In the genomic region with DNA sequence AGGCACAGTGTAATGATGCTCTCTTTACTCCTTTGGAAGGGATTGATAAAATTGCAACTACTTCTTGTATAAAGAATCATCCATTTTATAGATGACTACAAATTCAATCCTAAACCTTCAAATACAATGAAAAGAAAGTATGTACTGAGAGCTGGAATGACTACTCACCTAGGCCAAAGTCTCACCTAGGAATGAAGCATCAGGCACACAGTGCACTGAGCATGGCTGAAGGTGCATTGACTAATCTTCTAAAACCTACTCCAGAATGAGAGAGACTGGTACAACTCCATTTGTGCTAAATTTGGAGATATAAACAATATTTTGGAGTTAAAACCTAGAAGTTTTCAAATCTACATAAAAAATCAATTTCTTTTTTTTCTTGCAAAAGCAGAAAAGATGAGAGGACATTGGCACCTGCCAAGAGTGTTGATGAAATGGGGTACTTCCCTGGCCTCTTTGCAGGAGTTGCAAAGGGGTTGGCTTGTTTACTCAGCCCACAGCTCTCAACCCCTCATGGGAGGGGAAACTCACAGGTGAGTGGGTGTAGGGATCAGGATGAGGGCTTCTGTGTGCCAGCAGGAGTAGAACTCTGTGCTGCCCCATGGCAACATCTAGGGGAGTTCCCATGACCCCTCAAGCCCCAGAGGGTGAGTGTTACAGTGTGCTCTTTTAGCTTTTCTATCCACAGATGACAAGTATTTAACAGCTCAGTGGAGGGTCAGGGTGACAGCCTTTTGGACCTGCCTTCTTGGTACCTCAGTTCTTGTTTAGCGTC, we compare ENCODE assay signal across 18 cellular contexts. TPM values are rescaled to one million over a fixed set of nuclear protein-coding genes. Genes with fewer than 3 reads are reported as not detected.
DNase-seq lines count a peak whose midpoint lies in the region; ATAC-seq and TF ChIP-seq lines count a peak whose summit lies in the region.
"Had no signal": no experiment of that assay in that cellular context is flagged by ENCODE, and none has a peak within 500 bp of the region (broad histone marks: within the 10 kb centered on the region; RNA-seq: fewer than 3 reads in every experiment).

No MANE protein-coding gene starts in this region.

- H3K9ac ChIP-seq in trophoblast cell (ENCODE audit: low read length) = no peak overlapping the region

- peak; percentile 75 for DNase-seq in activated CD8-positive, alpha-beta memory T cell treated with anti-CD3 and anti-CD28 coated beads for 24 hours
- no peak for DNase-seq in activated CD8-positive, alpha-beta memory T cell treated with anti-CD3 and anti-CD28 coated beads, Interleukin-2, amount 50 U/mL, for 4 hours
- DNase-seq in OCI-LY7 (ENCODE audit: low spot score) (no peak), trophoblast cell (no peak), SKM-1 (lab: John Stamatoyannopoulos, UW; ENCODE audit: unreplicated experiment) (no peak), NCI-H2081 (lab: John Stamatoyannopoulos, UW) (no peak)
- peak; percentile 39 for DNase-seq in activated naive CD8-positive, alpha-beta T cell treated with anti-CD3 and anti-CD28 coated beads, Interleukin-2, amount 50 U/mL, for 24 hours
- DNase-seq: ACHN, DMS79, head of caudate nucleus, HFFc6, KG1, left cardiac atrium, NCI-H2081 treated with DMSO at 0.1 percent for 48 hours had no signal

- WGBS in thymus = 96% methylated on average over 1 of the region's 1 CpG
- no CpG with 5 or more reads among the region's 1 CpG for WGBS in trophoblast cell (ENCODE audit: extremely low coverage, insufficient coverage, insufficient read length)

- no peaks in the 10 kb centered on the region for H4K20me1 ChIP-seq in OCI-LY7 (ENCODE audit: insufficient read depth, low read length)

- H4K91ac ChIP-seq in trophoblast cell (ENCODE audit: low read depth, low read length) = no peak overlapping the region

- CTCF ChIA-PET in OCI-LY7 (lab: Charles Lee; ENCODE audit: unreplicated experiment) = no interaction called here

- no peaks in the 10 kb centered on the region for H3K9me2 ChIP-seq in OCI-LY7 (ENCODE audit: insufficient read depth, low read length)

- H3K36me3 ChIP-seq in OCI-LY7 (ENCODE audit: insufficient read depth, low read length) (peaks cover 40% of the 10 kb centered on the region), thymus (ENCODE audit: control insufficient read depth, insufficient read depth) (no peaks in the 10 kb centered on the region), trophoblast cell (ENCODE audit: control insufficient read depth in 1 of 2, insufficient read depth in 2 of 2, low read length in 2 of 2) (peaks cover 0 to 1% of the 10 kb centered on the region in 2 experiments)
- H3K36me3 ChIP-seq: breast epithelium had no signal

- ATAC-seq in activated naive CD8-positive, alpha-beta T cell treated with anti-CD3 and anti-CD28 coated beads, Interleukin-2, amount 50 U/mL, for 24 hours = peak; percentile 79

- no peak for TF ChIP-seq CTCF in OCI-LY7 (conservative IDR thresholded peaks at IDR 0.05; ENCODE audit: low read length)

- peak overlapping the region; percentile 24; the same call in 1 of the 2 replicates for H3K4me2 ChIP-seq in OCI-LY7 (ENCODE audit: low read length)
- H3K4me2 ChIP-seq in trophoblast cell (ENCODE audit: low read length) = no peak overlapping the region

- no peak overlapping the region for H4K12ac ChIP-seq in trophoblast cell (ENCODE audit: low read depth, low read length)

- peaks cover 23% of the 10 kb centered on the region for H3K9me3 ChIP-seq in OCI-LY7 (ENCODE audit: low read length)
- H3K9me3 ChIP-seq in thymus (ENCODE audit: control insufficient read depth) = no peaks in the 10 kb centered on the region
- peaks cover 8% of the 10 kb centered on the region for H3K9me3 ChIP-seq in trophoblast cell (ENCODE audit: insufficient read depth, low read depth, low read length)

- BruUV-seq in OCI-LY7 (replicated peaks; lab: Mats Ljungman, UMichigan) = no TSS peak

- no peak overlapping the region for H3K4ac ChIP-seq in trophoblast cell (ENCODE audit: low read depth, low read length)

- no peak overlapping the region for H4K8ac ChIP-seq in trophoblast cell (ENCODE audit: low read depth, low read length)

- intact Hi-C loops in OCI-LY7 (cut with micrococcal nuclease; ENCODE audit: unreplicated experiment) = no loop called here

- peaks cover 25% of the 10 kb centered on the region for H3K4me1 ChIP-seq in OCI-LY7 (ENCODE audit: insufficient read depth, low read length, poor library complexity, severe bottlenecking)
- peaks cover 14% of the 10 kb centered on the region for H3K4me1 ChIP-seq in thymus (ENCODE audit: control insufficient read depth, insufficient read depth, low read length)
- no peaks in the 10 kb centered on the region for H3K4me1 ChIP-seq in trophoblast cell (ENCODE audit: control insufficient read depth in 1 of 2, insufficient read depth in 2 of 2, low read length in 2 of 2)
- H3K4me1 ChIP-seq: breast epithelium had no signal

- H2BK12ac ChIP-seq in trophoblast cell (ENCODE audit: low read length) = no peak overlapping the region

- H3K27me3 ChIP-seq in thymus (ENCODE audit: control insufficient read depth, insufficient read depth) = no peaks in the 10 kb centered on the region
- H3K27me3 ChIP-seq in trophoblast cell (ENCODE audit: insufficient read depth, low read length) = no peaks in the 10 kb centered on the region
- H3K27me3 ChIP-seq: breast epithelium had no signal

- H2AFZ ChIP-seq in OCI-LY7 (ENCODE audit: low read length) (no peak overlapping the region), trophoblast cell (ENCODE audit: insufficient read depth, low read length, poor library complexity) (no peak overlapping the region)

- H3K27me3 Mint-ChIP-seq in activated naive CD8-positive, alpha-beta T cell treated with anti-CD3 and anti-CD28 coated beads, Interleukin-2, amount 50 U/mL, for 24 hours = no peaks in the 10 kb centered on the region

- H3K27ac ChIP-seq in OCI-LY7 (ENCODE audit: low read depth, low read length, poor library complexity, severe bottlenecking) (no peak overlapping the region), thymus (ENCODE audit: low read depth) (peak overlapping the region; percentile 95), trophoblast cell (ENCODE audit: low read depth, low read length) (no peak overlapping the region)
- H3K27ac ChIP-seq: breast epithelium had no signal

- H3K27ac Mint-ChIP-seq in activated naive CD8-positive, alpha-beta T cell treated with anti-CD3 and anti-CD28 coated beads, Interleukin-2, amount 50 U/mL, for 24 hours = peak overlapping the region; percentile 86
- H3K27ac Mint-ChIP-seq: HFFc6, type B pancreatic cell had no signal

- no peak overlapping the region for H2AK5ac ChIP-seq in trophoblast cell (ENCODE audit: low read length)

- peaks cover 67% of the 10 kb centered on the region for H3K4me1 Mint-ChIP-seq in activated naive CD8-positive, alpha-beta T cell treated with anti-CD3 and anti-CD28 coated beads, Interleukin-2, amount 50 U/mL, for 24 hours
- H3K4me1 Mint-ChIP-seq: neural crest cell had no signal

- H3K14ac ChIP-seq in trophoblast cell (ENCODE audit: low read length) = no peak overlapping the region

- no peak overlapping the region for H2BK5ac ChIP-seq in trophoblast cell (ENCODE audit: low read depth, low read length, poor library complexity)

- no peak overlapping the region for H3K18ac ChIP-seq in trophoblast cell (ENCODE audit: low read length)

- H3K4me3 ChIP-seq in OCI-LY7 (ENCODE audit: low read depth, low read length, poor library complexity, severe bottlenecking) (no peak overlapping the region), thymus (ENCODE audit: low read length) (peak overlapping the region; percentile 16), trophoblast cell (ENCODE audit: low read depth, low read length) (no peak overlapping the region)
- H3K4me3 ChIP-seq: breast epithelium had no signal

- H3K36me3 Mint-ChIP-seq in activated naive CD8-positive, alpha-beta T cell treated with anti-CD3 and anti-CD28 coated beads, Interleukin-2, amount 50 U/mL, for 24 hours (ENCODE audit: low read depth) = peaks cover 27% of the 10 kb centered on the region

- H2BK120ac ChIP-seq in trophoblast cell (ENCODE audit: insufficient read depth, low read length, poor library complexity) = no peak overlapping the region

- H3K23ac ChIP-seq in trophoblast cell (ENCODE audit: low read length) = no peak overlapping the region

- no peaks in the 10 kb centered on the region for H3K79me1 ChIP-seq in trophoblast cell (ENCODE audit: low read length)

- H3K79me2 ChIP-seq in OCI-LY7 (ENCODE audit: insufficient read depth, low read depth, low read length) = no peaks in the 10 kb centered on the region
- no peaks in the 10 kb centered on the region for H3K79me2 ChIP-seq in trophoblast cell (ENCODE audit: control insufficient read depth, insufficient read depth, low read length, poor library complexity)

- H3K9me3 Mint-ChIP-seq in activated naive CD8-positive, alpha-beta T cell treated with anti-CD3 and anti-CD28 coated beads, Interleukin-2, amount 50 U/mL, for 24 hours = peaks cover 27% of the 10 kb centered on the region
- H3K9me3 Mint-ChIP-seq: HFFc6, type B pancreatic cell had no signal

- H3K4me3 Mint-ChIP-seq in activated naive CD8-positive, alpha-beta T cell treated with anti-CD3 and anti-CD28 coated beads, Interleukin-2, amount 50 U/mL, for 24 hours = peak overlapping the region; percentile 64
- H3K4me3 Mint-ChIP-seq: HFFc6, neural crest cell, type B pancreatic cell had no signal

- POLR2A ChIA-PET in OCI-LY7 (lab: Charles Lee) = interaction anchor here (0.6 to 0.9 kb wide), 2 partner anchors 10 to 13 kb away, joined by 3 read pairs; no protein-coding TSS in a partner anchor

RNA-seq across cellular contexts. Expression of a gene that starts 31.3 kb away (rescaled TPM):
- total RNA-seq in OCI-LY7 (2014; rRNA removed; shearing (Covaris generic)) = 68.4 and 73.3 TPM in 2 replicates
- total RNA-seq in OCI-LY7 (2022) = 106 and 114 TPM in 2 replicates
- 11.2 TPM for polyA plus RNA-seq in thymus
- not detected in 2 replicates for polyA plus RNA-seq in trophoblast cell (2013)
- total RNA-seq: HFFc6, neural crest cell had no signal

RNA-seq across cellular contexts. Expression of a gene that starts 32.1 kb away (rescaled TPM):
- total RNA-seq in OCI-LY7 (2014; rRNA removed; shearing (Covaris generic)) = 56.9 and 59.6 TPM in 2 replicates
- 146 and 177 TPM in 2 replicates for total RNA-seq in OCI-LY7 (2022)
- 93.0 TPM for polyA plus RNA-seq in thymus
- 2.8 TPM in 2 replicates for polyA plus RNA-seq in trophoblast cell (2013)

RNA-seq across cellular contexts. Expression of a gene that starts 59.1 kb away (rescaled TPM):
- total RNA-seq in OCI-LY7 (2014; rRNA removed; shearing (Covaris generic)) = 12.3 and 13.7 TPM in 2 replicates
- total RNA-seq in OCI-LY7 (2022) = 9.7 and 10.3 TPM in 2 replicates
- 222 TPM for polyA plus RNA-seq in thymus
- 0.22 and 0.27 TPM in 2 replicates for polyA plus RNA-seq in trophoblast cell (2013)
- total RNA-seq: HFFc6, neural crest cell had no signal

Comparison
In these comparisons a context has a peak if more than half of its experiments do, and no peak if none do; other contexts are left out.
1. DNase-seq: peak in activated CD8-positive, alpha-beta memory T cell treated with anti-CD3 and anti-CD28 coated beads for 24 hours (single experiment) and activated naive CD8-positive, alpha-beta T cell treated with anti-CD3 and anti-CD28 coated beads, Interleukin-2, amount 50 U/mL, for 24 hours (single experiment); none in activated CD8-positive, alpha-beta memory T cell treated with anti-CD3 and anti-CD28 coated beads, Interleukin-2, amount 50 U/mL, for 4 hours (single experiment), OCI-LY7 (single experiment), trophoblast cell (0 of 2), SKM-1 (single experiment) and NCI-H2081 (0 of 2).